12 cellular contexts compared by ENCODE assay signal in genomic region chr2:202632682-202633081, GRCh38. TPM values are rescaled to one million over a fixed set of nuclear protein-coding genes. Genes with fewer than 3 reads are reported as not detected.
DNase-seq lines count a peak whose midpoint lies in the region; ATAC-seq and TF ChIP-seq lines count a peak whose summit lies in the region.
"Had no signal": no experiment of that assay in that cellular context is flagged by ENCODE, and none has a peak within 500 bp of the region (broad histone marks: within the 10 kb centered on the region; RNA-seq: fewer than 3 reads in every experiment).

No MANE protein-coding gene starts in this region.

- no peaks in the 10 kb centered on the region for H3K79me2 ChIP-seq in fibroblast of lung (ENCODE audit: control insufficient read depth, insufficient read depth, low read length)

- H3K4me3 Mint-ChIP-seq in activated T-helper 17 cell treated with anti-CD3 and anti-CD28 coated beads, Interleukin-2, amount 50 U/mL, for 72 hours, result peak overlapping the region; percentile 43
- peak overlapping the region; percentile 55 for H3K4me3 Mint-ChIP-seq in progenitor cell of endocrine pancreas (ENCODE audit: low read depth)

- ATAC-seq in activated T-helper 17 cell treated with anti-CD3 and anti-CD28 coated beads, Interleukin-2, amount 50 U/mL, for 72 hours (replicated peaks), result no peak

- H3K36me3 ChIP-seq in fibroblast of lung (ENCODE audit: control insufficient read depth, insufficient read depth, low read length), result no peaks in the 10 kb centered on the region

- TF ChIP-seq CTCF in fibroblast of lung (conservative IDR thresholded peaks at IDR 0.05 in 1 of 2, IDR thresholded peaks at IDR 0.05 in 1 of 2; ENCODE audit: low read depth in 1 of 2, low read length in 2 of 2), result no peak
- no peak for TF ChIP-seq CTCF in progenitor cell of endocrine pancreas (IDR thresholded peaks at IDR 0.05; ENCODE audit: unreplicated experiment)

- peaks cover 19% of the 10 kb centered on the region for H3K36me3 Mint-ChIP-seq in activated T-helper 17 cell treated with anti-CD3 and anti-CD28 coated beads, Interleukin-2, amount 50 U/mL, for 72 hours (ENCODE audit: low read depth)
- H3K36me3 Mint-ChIP-seq in progenitor cell of endocrine pancreas (ENCODE audit: insufficient read depth), result peaks cover 3% of the 10 kb centered on the region

- H3K4me3 ChIP-seq in fibroblast of lung (replicated peaks in 1 of 4; ENCODE audit: control extremely low read depth in 1 of 4, insufficient read depth in 1 of 4, low read depth in 3 of 4, low read length in 4 of 4), result no peak overlapping the region
- H3K4me3 ChIP-seq: hepatocyte had no signal

- H3K4me1 Mint-ChIP-seq in activated T-helper 17 cell treated with anti-CD3 and anti-CD28 coated beads, Interleukin-2, amount 50 U/mL, for 72 hours, result peaks cover 21% of the 10 kb centered on the region
- peaks cover 11% of the 10 kb centered on the region for H3K4me1 Mint-ChIP-seq in progenitor cell of endocrine pancreas (ENCODE audit: low read depth)

- H3K27me3 ChIP-seq in fibroblast of lung (ENCODE audit: control insufficient read depth, insufficient read depth, low read length), result no peaks in the 10 kb centered on the region
- H3K27me3 ChIP-seq: hepatocyte had no signal

- H3K27ac Mint-ChIP-seq in activated T-helper 17 cell treated with anti-CD3 and anti-CD28 coated beads, Interleukin-2, amount 50 U/mL, for 72 hours, result peak overlapping the region; percentile 53
- H3K27ac Mint-ChIP-seq in progenitor cell of endocrine pancreas, result no peak overlapping the region

- DNase-seq in DMS 273 (lab: John Stamatoyannopoulos, UW; ENCODE audit: unreplicated experiment), result peak; percentile 13
- no peak for DNase-seq in DMS 273 treated with DMSO at 0.1 percent for 48 hours (lab: John Stamatoyannopoulos, UW)
- peak; percentile 24 to 25 for DNase-seq in fibroblast of lung (ENCODE audit: low read depth in 2 of 2)
- no peak for DNase-seq in progenitor cell of endocrine pancreas (ENCODE audit: low spot score, unreplicated experiment)
- DNase-seq in NCI-H2107 (lab: John Stamatoyannopoulos, UW), result no peak
- DNase-seq in inferior parietal cortex (ENCODE audit: extremely low spot score), result no peak
- DNase-seq in NCI-H1436 (lab: John Stamatoyannopoulos, UW), result no peak
- DNase-seq: activated effector memory CD4-positive, alpha-beta T cell treated with Interleukin-2 at 50 U/mL for 16 hours; NCI-H1048 had no signal

- H3K4me2 ChIP-seq in fibroblast of lung (ENCODE audit: extremely low read depth, insufficient read depth, low read length), result no peak overlapping the region
- H3K4me2 ChIP-seq: hepatocyte had no signal

- no peak overlapping the region for H2AFZ ChIP-seq in fibroblast of lung (ENCODE audit: low read length)
- H2AFZ ChIP-seq: hepatocyte had no signal

- H3K4me1 ChIP-seq in fibroblast of lung (ENCODE audit: control insufficient read depth, extremely low read depth, insufficient read depth, low read length), result no peaks in the 10 kb centered on the region

- no peaks in the 10 kb centered on the region for H3K9me3 ChIP-seq in fibroblast of lung (ENCODE audit: control insufficient read depth, insufficient read depth, low read depth, low read length)

- no peaks in the 10 kb centered on the region for H4K20me1 ChIP-seq in fibroblast of lung (ENCODE audit: control insufficient read depth, extremely low read depth, insufficient read depth, low read length)

- H3K9me3 Mint-ChIP-seq in activated T-helper 17 cell treated with anti-CD3 and anti-CD28 coated beads, Interleukin-2, amount 50 U/mL, for 72 hours, result no peaks in the 10 kb centered on the region
- H3K9me3 Mint-ChIP-seq in progenitor cell of endocrine pancreas (ENCODE audit: low read depth), result no peaks in the 10 kb centered on the region

- H3K27ac ChIP-seq in fibroblast of lung (ENCODE audit: insufficient read depth, low read length), result no peak overlapping the region
- H3K27ac ChIP-seq: 22Rv1, hepatocyte had no signal

- no peak overlapping the region for H3K9ac ChIP-seq in fibroblast of lung (ENCODE audit: insufficient read depth, low read length)

- no peaks in the 10 kb centered on the region for H3K27me3 Mint-ChIP-seq in activated T-helper 17 cell treated with anti-CD3 and anti-CD28 coated beads, Interleukin-2, amount 50 U/mL, for 72 hours
- no peaks in the 10 kb centered on the region for H3K27me3 Mint-ChIP-seq in progenitor cell of endocrine pancreas

RNA-seq across cellular contexts. Expression of gene FAM117B, which starts 2.1 kb away (rescaled TPM):
- 10 to 100 TPM in 1 of 2 donors, 1 to 10 TPM in 1; 5.6 to 26.1 TPM for total RNA-seq in activated T-helper 17 cell treated with anti-CD3 and anti-CD28 coated beads, Interleukin-2, amount 50 U/mL, for 72 hours
- total RNA-seq in fibroblast of lung, result 1.8 and 2.8 TPM in 2 replicates
- 0.59 and 0.73 TPM in 2 replicates for polyA plus RNA-seq in fibroblast of lung
- polyA plus RNA-seq in fibroblast of lung (2012), result 0.85 and 1.1 TPM in 2 replicates
- 0.48 and 1.7 TPM in 2 replicates for polyA minus RNA-seq in fibroblast of lung (ENCODE audit: low replicate concordance)
- 28.5 and 28.6 TPM in 2 replicates for total RNA-seq in progenitor cell of endocrine pancreas

Comparison
In these comparisons a context has a peak if more than half of its experiments do, and no peak if none do; other contexts are left out.
1. DNase-seq: peak in DMS 273 (single experiment) and fibroblast of lung (2 of 2); none in DMS 273 treated with DMSO at 0.1 percent for 48 hours (single experiment), progenitor cell of endocrine pancreas (single experiment), NCI-H2107 (single experiment), inferior parietal cortex (single experiment) and NCI-H1436 (single experiment).